8 cellular contexts compared by ENCODE assay signal in genomic region chr15:83206387-83206970, GRCh38. TPM values are rescaled to one million over a fixed set of nuclear protein-coding genes. Genes with fewer than 3 reads are reported as not detected.
DNase-seq lines count a peak whose midpoint lies in the region; FAIRE-seq and TF ChIP-seq lines count a peak whose summit lies in the region.

No MANE protein-coding gene starts in this region.

- no peaks in the 10 kb centered on the region for H3K9me2 ChIP-seq in Loucy (replicated peaks; ENCODE audit: low read depth, low read length)
- no peaks in the 10 kb centered on the region for H3K9me2 ChIP-seq in PC-9 (ENCODE audit: insufficient read depth)

- peak; percentile 25 for DNase-seq in Daoy (ENCODE audit: low read depth)
- DNase-seq in MCF 10A (ENCODE audit: unreplicated experiment) = peak; percentile 33
- no peak for DNase-seq in keratinocyte (ENCODE audit: low read depth, low spot score)
- DNase-seq in HEK293T (ENCODE audit: extremely low spot score) = no peak
- no peak for DNase-seq in PC-9
- no peak for DNase-seq in NCI-H2196 treated with DMSO at 0.1 percent for 48 hours (lab: John Stamatoyannopoulos, UW; ENCODE audit: unreplicated experiment)

- H3K4me3 ChIP-seq in Loucy (ENCODE audit: low read length, poor library complexity, severe bottlenecking) (peak overlapping the region; percentile 97), keratinocyte (ENCODE audit: control insufficient read depth in 2 of 3, extremely low read depth in 1 of 3, insufficient read depth in 2 of 3, low read depth in 1 of 3, low read length in 3 of 3) (peak overlapping the region; percentile 79 to 81 (median 80)), subcutaneous abdominal adipose tissue (ENCODE audit: low read depth in 1 of 5, low read length in 5 of 5) (peak overlapping the region; percentile 56 to 77 (median 72)), PC-9 (no peak overlapping the region)

- peaks cover 51% of the 10 kb centered on the region for H4K20me1 ChIP-seq in Loucy (ENCODE audit: insufficient read depth, low read length, poor library complexity, severe bottlenecking)
- no peaks in the 10 kb centered on the region for H4K20me1 ChIP-seq in keratinocyte (ENCODE audit: control insufficient read depth, extremely low read depth, insufficient read depth, low read length)
- no peaks in the 10 kb centered on the region for H4K20me1 ChIP-seq in PC-9 (ENCODE audit: insufficient read depth)

- TF ChIP-seq CTCF in Loucy (conservative IDR thresholded peaks at IDR 0.05; ENCODE audit: low read length) (no peak), MCF 10A (IDR thresholded peaks at IDR 0.05; ENCODE audit: unreplicated experiment) (no peak), keratinocyte (optimal IDR thresholded peaks at IDR 0.05 in 1 of 3, IDR thresholded peaks at IDR 0.05 in 1 of 3, conservative IDR thresholded peaks at IDR 0.05 in 1 of 3; ENCODE audit: extremely low read depth in 1 of 3, insufficient read depth in 2 of 3, low read length in 3 of 3) (no peak), PC-9 (conservative IDR thresholded peaks at IDR 0.05) (no peak)

- no peaks in the 10 kb centered on the region for H3K27me3 Mint-ChIP-seq in MCF 10A (ENCODE audit: insufficient read depth, unreplicated experiment)

- H3K27ac ChIP-seq in keratinocyte (ENCODE audit: control insufficient read depth, insufficient read depth, low read length) (peak overlapping the region; percentile 45), subcutaneous abdominal adipose tissue (ENCODE audit: low read depth, low read length) (peak overlapping the region; percentile 64), PC-9 (no peak overlapping the region)

- H3K4me1 Mint-ChIP-seq in MCF 10A (ENCODE audit: insufficient read depth, unreplicated experiment) = peaks cover 45% of the 10 kb centered on the region

- POLR2A ChIA-PET in MCF 10A (lab: Yijun Ruan, JAX) (interaction anchor here (0.5 to 5.0 kb wide), 17 partner anchors 10 to 669 kb away, joined by 3 to 54 read pairs (median 4); partner anchors contain the start of genes BTBD1, C15orf40 and RAMAC), HEK293T (lab: Yijun Ruan, JAX) (interaction anchor here (0.8 to 2.7 kb wide), 2 partner anchors 9 to 195 kb away, joined by 3 to 15 read pairs; partner anchors contain the start of gene C15orf40), PC-9 (lab: Charles Lee; ENCODE audit: unreplicated experiment) (no interaction called here)

- peak overlapping the region; percentile 91 for H3K27ac Mint-ChIP-seq in MCF 10A (ENCODE audit: low read depth, unreplicated experiment)

- H3K4me3 Mint-ChIP-seq in MCF 10A (ENCODE audit: unreplicated experiment) = no peak overlapping the region

- H3K9ac ChIP-seq in Loucy (ENCODE audit: low read depth, low read length, poor library complexity, severe bottlenecking) (peak overlapping the region; percentile 88), keratinocyte (ENCODE audit: control insufficient read depth, extremely low read depth, insufficient read depth, low read length) (peak overlapping the region; percentile 75), subcutaneous abdominal adipose tissue (ENCODE audit: low read length in 5 of 5) (peak overlapping the region in 4 of 5 donors; percentile 43 to 81 (median 73))

- H3K36me3 Mint-ChIP-seq in MCF 10A (ENCODE audit: insufficient read depth, unreplicated experiment) = no peaks in the 10 kb centered on the region

- intact Hi-C loops in MCF 10A (cut with micrococcal nuclease) (no loop called here), PC-9 (cut with micrococcal nuclease; ENCODE audit: unreplicated experiment) (no loop called here)

- H3K4me1 ChIP-seq in Loucy (ENCODE audit: insufficient read depth, low read length, poor library complexity, severe bottlenecking) = peaks cover 45% of the 10 kb centered on the region
- peaks cover 22% of the 10 kb centered on the region for H3K4me1 ChIP-seq in keratinocyte (ENCODE audit: control insufficient read depth, extremely low read depth, insufficient read depth, low read length)
- H3K4me1 ChIP-seq in subcutaneous abdominal adipose tissue (ENCODE audit: control insufficient read depth in 5 of 5, insufficient read depth in 5 of 5, low read length in 5 of 5) = peaks cover 0 to 20% (median 16%) of the 10 kb centered on the region in 5 donors
- H3K4me1 ChIP-seq in PC-9 (replicated peaks; ENCODE audit: insufficient read depth) = peaks cover 4% of the 10 kb centered on the region; the same call in 1 of the 2 replicates

- dilution Hi-C loops in keratinocyte (cut with MboI; ENCODE audit: extremely low pct_ligation_motif_present, low sequenced_read_pairs) = no loop called here

- peaks cover 59% of the 10 kb centered on the region for H3K79me2 ChIP-seq in Loucy (ENCODE audit: insufficient read depth, low read length)
- H3K79me2 ChIP-seq in keratinocyte (ENCODE audit: control insufficient read depth, insufficient read depth, low read length) = peaks cover 53% of the 10 kb centered on the region
- H3K79me2 ChIP-seq in PC-9 (ENCODE audit: low read depth) = no peaks in the 10 kb centered on the region

- H3K27me3 ChIP-seq in Loucy (ENCODE audit: insufficient read depth, low read length, poor library complexity, severe bottlenecking) (no peaks in the 10 kb centered on the region), keratinocyte (ENCODE audit: control insufficient read depth, extremely low read depth, insufficient read depth, low read length) (no peaks in the 10 kb centered on the region), subcutaneous abdominal adipose tissue (ENCODE audit: control insufficient read depth in 5 of 5, insufficient read depth in 4 of 5, low read length in 5 of 5) (peaks cover 6 to 15% (median 10%) of the 10 kb centered on the region in 5 donors), PC-9 (ENCODE audit: insufficient read depth, low read depth) (no peaks in the 10 kb centered on the region)

- H3K9me3 Mint-ChIP-seq in MCF 10A (ENCODE audit: unreplicated experiment) = no peaks in the 10 kb centered on the region

- peaks cover 3% of the 10 kb centered on the region; the same call in 1 of the 2 replicates for H3F3A ChIP-seq in Loucy (ENCODE audit: low read depth)
- H3F3A ChIP-seq in PC-9 (ENCODE audit: insufficient read depth, low read depth) = no peaks in the 10 kb centered on the region; the same call in 1 of the 2 replicates

- H3K9me1 ChIP-seq in keratinocyte (ENCODE audit: control insufficient read depth, extremely low read depth, insufficient read depth, low read length) = no peaks in the 10 kb centered on the region

- H2AFZ ChIP-seq in Loucy (ENCODE audit: low read length) (peak overlapping the region; percentile 86), keratinocyte (ENCODE audit: control insufficient read depth, low read length) (peak overlapping the region; percentile 51), PC-9 (no peak overlapping the region)

- H3K4me2 ChIP-seq in Loucy (ENCODE audit: low read depth, low read length, poor library complexity, severe bottlenecking) (peak overlapping the region; percentile 99), keratinocyte (ENCODE audit: control insufficient read depth, extremely low read depth, insufficient read depth, low read depth, low read length) (peak overlapping the region; percentile 92), PC-9 (no peak overlapping the region)

- H3K36me3 ChIP-seq in Loucy (ENCODE audit: insufficient read depth, low read length) (no peaks in the 10 kb centered on the region), keratinocyte (ENCODE audit: control insufficient read depth in 2 of 2, extremely low read depth in 1 of 2, insufficient read depth in 2 of 2, low read length in 2 of 2) (no peaks in the 10 kb centered on the region), subcutaneous abdominal adipose tissue (ENCODE audit: control insufficient read depth in 5 of 5, insufficient read depth in 5 of 5, low read length in 5 of 5) (no peaks in the 10 kb centered on the region), PC-9 (ENCODE audit: low read depth) (no peaks in the 10 kb centered on the region)

- BruUV-seq in MCF 10A (replicated peaks; lab: Mats Ljungman, UMichigan) (no TSS peak), PC-9 (replicated peaks; lab: Mats Ljungman, UMichigan) (no TSS peak)

- no peak for FAIRE-seq in keratinocyte (lab: Jason Lieb, UNC)

- CTCF ChIA-PET in MCF 10A (lab: Yijun Ruan, JAX) = interaction anchor here (0.9 to 1.5 kb wide), 3 partner anchors 12 to 195 kb away, joined by 3 to 4 read pairs (median 4); partner anchors contain the start of gene C15orf40
- CTCF ChIA-PET in HEK293T (lab: Yijun Ruan, JAX) = no interaction called here
- CTCF ChIA-PET in PC-9 (lab: Charles Lee) = no interaction called here

- H3K9me3 ChIP-seq in Loucy (ENCODE audit: insufficient read depth, low read depth, low read length) (no peaks in the 10 kb centered on the region), keratinocyte (ENCODE audit: control insufficient read depth, low read depth, low read length) (no peaks in the 10 kb centered on the region), subcutaneous abdominal adipose tissue (ENCODE audit: control insufficient read depth in 5 of 5, low read length in 5 of 5) (no peaks in the 10 kb centered on the region), PC-9 (ENCODE audit: insufficient read depth, low read depth) (no peaks in the 10 kb centered on the region)

TF ChIP-seq in HEK293T, 16 proteins besides CTCF, POLR2A, EP300 and RAD21 (continues in another document):
- TF ChIP-seq HDGF (IDR thresholded peaks at IDR 0.05; ENCODE audit: borderline replicate concordance) = no peak
- TF ChIP-seq CTBP1 (IDR thresholded peaks at IDR 0.05; ENCODE audit: borderline replicate concordance) = no peak
- TF ChIP-seq FOXM1 (IDR thresholded peaks at IDR 0.05; ENCODE audit: borderline replicate concordance) = no peak
- TF ChIP-seq TARDBP (IDR thresholded peaks at IDR 0.05) = no peak
- no peak for TF ChIP-seq ZNF384 (IDR thresholded peaks at IDR 0.05)
- TF ChIP-seq BHLHE40 (IDR thresholded peaks at IDR 0.05; ENCODE audit: borderline replicate concordance) = no peak
- no peak for TF ChIP-seq FOXA1 (IDR thresholded peaks at IDR 0.05)
- TF ChIP-seq ELF4 (IDR thresholded peaks at IDR 0.05) = no peak
- no peak for TF ChIP-seq SUZ12 (IDR thresholded peaks at IDR 0.05)
- TF ChIP-seq SP1 (IDR thresholded peaks at IDR 0.05) = no peak
- TF ChIP-seq FOXK2 (IDR thresholded peaks at IDR 0.05) = no peak
- TF ChIP-seq ARNT (IDR thresholded peaks at IDR 0.05) = no peak
- no peak for TF ChIP-seq NFRKB (IDR thresholded peaks at IDR 0.05)

RNA-seq across cellular contexts. Expression of gene HDGFL3, which starts 1.1 kb away (rescaled TPM):
- total RNA-seq in Daoy (2014; rRNA removed; shearing (Covaris generic)) = 134 and 146 TPM in 2 replicates
- total RNA-seq in MCF 10A (2022) (80.4 and 104 TPM in 2 replicates), PC-9 (2021) (10.1 TPM in 2 replicates)
- polyA plus RNA-seq in keratinocyte = 13.7 to 35.1 TPM (median 25.2 TPM) in 3 replicates
- polyA plus RNA-seq in keratinocyte (2011; ENCODE audit: low read depth) = 99.4 TPM
- polyA plus RNA-seq in keratinocyte (2011; cell fraction: cytosol; rRNA removed) = 25.0 and 30.1 TPM in 2 replicates
- 7.0 and 13.4 TPM in 2 replicates for polyA plus RNA-seq in keratinocyte (2011; cell fraction: nucleus; rRNA removed)
- 18.4 and 35.8 TPM in 2 replicates for polyA plus RNA-seq in keratinocyte (2012; ENCODE audit: low replicate concordance)
- polyA minus RNA-seq in keratinocyte = 1.8 to 9.6 TPM (median 2.7 TPM) in 3 replicates
- 20.3 TPM for polyA minus RNA-seq in keratinocyte (2011; cell fraction: cytosol; rRNA and poly(A)+ RNA removed)
- polyA minus RNA-seq in keratinocyte (2011; cell fraction: nucleus; rRNA and poly(A)+ RNA removed) = 3.5 and 8.1 TPM in 2 replicates

Comparison
In these comparisons a context has a peak if more than half of its experiments do, and no peak if none do; other contexts are left out.
1. DNase-seq: peak in Daoy (single experiment) and MCF 10A (single experiment); none in keratinocyte (single experiment), HEK293T (single experiment), PC-9 (0 of 2) and NCI-H2196 treated with DMSO at 0.1 percent for 48 hours (single experiment).
2. Peak in every context shown above with its lines, with median percentiles within 50 percentile points of each other: H3K9ac ChIP-seq.